Comparison of ENCODE assay signal across 1 cellular context in genomic region chr19:583198-583967, GRCh38.
TF ChIP-seq lines count a peak whose summit lies in the region.

No MANE protein-coding gene starts in this region.

TF ChIP-seq in HCT116, 20 proteins besides CTCF, POLR2A, EP300 and RAD21 (continued from another document):
- TF ChIP-seq ELF1 (IDR thresholded peaks at IDR 0.05; ENCODE audit: borderline replicate concordance, low read depth) (no peak), EZH2phosphoT487 (IDR thresholded peaks at IDR 0.05; ENCODE audit: borderline replicate concordance) (no peak), POLR2AphosphoS5 (IDR thresholded peaks at IDR 0.05; ENCODE audit: low read depth, low read length) (no peak), YY1 (IDR thresholded peaks at IDR 0.05; ENCODE audit: extremely low read depth, insufficient replicate concordance, low read depth, low read length) (no peak)
